ENCODE assay signal across 9 cellular contexts in genomic region chr2:184646177-184646576, GRCh38. TPM values are rescaled to one million over a fixed set of nuclear protein-coding genes. Genes with fewer than 3 reads are reported as not detected.
DNase-seq lines count a peak whose midpoint lies in the region; ATAC-seq, FAIRE-seq and TF ChIP-seq lines count a peak whose summit lies in the region.
"Had no signal": no experiment of that assay in that cellular context is flagged by ENCODE, and none has a peak within 500 bp of the region (broad histone marks: within the 10 kb centered on the region; RNA-seq: fewer than 3 reads in every experiment).

No MANE protein-coding gene starts in this region.

- DNase-seq in astrocyte (ENCODE audit: low read depth) = peak; percentile 53
- peak; percentile 87 for DNase-seq in renal cortical epithelial cell (ENCODE audit: low read depth)
- no peak for DNase-seq in T-helper 1 cell
- DNase-seq in stimulated activated CD4-positive, alpha-beta T cell treated with anti-CD3 and anti-CD28 coated beads, Interleukin-2, amount 100 ng/mL, for 48 hours = no peak
- DNase-seq in hippocampal formation (lab: John Stamatoyannopoulos, UW) = no peak
- DNase-seq: OCI-M1 had no signal

- no peak overlapping the region for H3K4me3 Mint-ChIP-seq in astrocyte (ENCODE audit: unreplicated experiment)

- H3K36me3 Mint-ChIP-seq in astrocyte (ENCODE audit: low read depth, unreplicated experiment) = no peaks in the 10 kb centered on the region

- H3K4me1 ChIP-seq in astrocyte (ENCODE audit: insufficient read depth, low read length) = no peaks in the 10 kb centered on the region

- H3K36me3 ChIP-seq in astrocyte (ENCODE audit: insufficient read depth, low read length) = no peaks in the 10 kb centered on the region

- H3K27ac Mint-ChIP-seq in astrocyte (ENCODE audit: unreplicated experiment) = no peak overlapping the region

- H3K79me2 ChIP-seq in astrocyte (ENCODE audit: insufficient read depth, low read length) = no peaks in the 10 kb centered on the region

- H2AFZ ChIP-seq in astrocyte (ENCODE audit: low read depth, low read length) = no peak overlapping the region

- H3K4me1 Mint-ChIP-seq in astrocyte (ENCODE audit: low read depth, unreplicated experiment) = peaks cover 3% of the 10 kb centered on the region

- peak; percentile 72 for ATAC-seq in GM18870 (IDR thresholded peaks at IDR 0.05; ENCODE audit: unreplicated experiment)
- peak; percentile 68 for ATAC-seq in HG03066 (IDR thresholded peaks at IDR 0.05; ENCODE audit: low read depth, unreplicated experiment)
- no peak for ATAC-seq in HG03439 (IDR thresholded peaks at IDR 0.05; ENCODE audit: unreplicated experiment)

- no peaks in the 10 kb centered on the region for H3K27me3 ChIP-seq in astrocyte (ENCODE audit: insufficient read depth, low read length)

- no peaks in the 10 kb centered on the region for H3K27me3 Mint-ChIP-seq in astrocyte (ENCODE audit: low read depth, unreplicated experiment)

- H3K9me3 ChIP-seq in astrocyte (ENCODE audit: insufficient read depth, low read depth, low read length) = no peaks in the 10 kb centered on the region

- H3K9ac ChIP-seq in astrocyte (ENCODE audit: low read length) = no peak overlapping the region

- H3K4me3 ChIP-seq in astrocyte (ENCODE audit: insufficient read depth, low read depth, low read length) = no peak overlapping the region

- H4K20me1 ChIP-seq in astrocyte (ENCODE audit: insufficient read depth, low read length) = no peaks in the 10 kb centered on the region

- no peak for TF ChIP-seq CTCF in astrocyte (IDR thresholded peaks at IDR 0.05; ENCODE audit: insufficient read depth, low read depth, low read length)

- peaks cover 2% of the 10 kb centered on the region for H3K9me3 Mint-ChIP-seq in astrocyte (ENCODE audit: unreplicated experiment)

- H3K27ac ChIP-seq in astrocyte (ENCODE audit: low read depth, low read length) = no peak overlapping the region

- H3K4me2 ChIP-seq in astrocyte (ENCODE audit: low read length) = no peak overlapping the region

- no peak for FAIRE-seq in astrocyte (lab: Jason Lieb, UNC)

RNA-seq across cellular contexts. Expression of gene ZNF804A, which starts 47.8 kb away (rescaled TPM):
- total RNA-seq in astrocyte (0.22 and 0.32 TPM in 2 replicates), renal cortical epithelial cell (0.10 TPM in 1 of 2 replicates, not detected in the other)

Comparison
In these comparisons a context has a peak if more than half of its experiments do, and no peak if none do; other contexts are left out.
1. DNase-seq: peak in astrocyte (single experiment) and renal cortical epithelial cell (single experiment); none in T-helper 1 cell (0 of 5), stimulated activated CD4-positive, alpha-beta T cell treated with anti-CD3 and anti-CD28 coated beads, Interleukin-2, amount 100 ng/mL, for 48 hours (0 of 2) and hippocampal formation (0 of 2).